25 cellular contexts compared by ENCODE assay signal in genomic region chr3:60829058-60829457, GRCh38.
"Had no signal": no experiment of that assay in that cellular context is flagged by ENCODE, and none has a peak within 500 bp of the region (broad histone marks: within the 10 kb centered on the region; RNA-seq: fewer than 3 reads in every experiment).

No MANE protein-coding gene starts in this region.

- H3K4me3 ChIP-seq: breast epithelium, esophagus squamous epithelium, heart right ventricle, left lung, lower lobe of right lung, mucosa of descending colon, sigmoid colon, upper lobe of left lung, vagina had no signal

- DNase-seq: activated CD4-positive, alpha-beta T cell treated with anti-CD3 and anti-CD28 coated beads for 4 hours; activated CD4-positive, alpha-beta T cell treated with anti-CD3 and anti-CD28 coated beads, Interleukin-2, amount 50 U/mL, for 4 hours; activated naive CD4-positive, alpha-beta T cell; activated T-cell treated with anti-CD3 and anti-CD28 coated beads for 4 hours; activated T-cell treated with anti-CD3 and anti-CD28 coated beads, Interleukin-2, amount 50 U/mL, for 72 hours; esophagus squamous epithelium; foreskin melanocyte; heart right ventricle; kidney glomerular epithelial cell; left lung; lower lobe of right lung; mesendoderm; mucosa of descending colon; posterior cingulate gyrus; sigmoid colon; small intestine; stimulated activated CD4-positive, alpha-beta T cell treated with anti-CD3 and anti-CD28 coated beads, Interleukin-4, amount 100 ng/mL, for 24 hours; stimulated activated naive CD8-positive, alpha-beta T cell treated with anti-CD3 and anti-CD28 coated beads, Interleukin-15, amount 100 ng/mL, for 72 hours; substantia nigra; T-helper 9 cell; upper lobe of left lung had no signal

- ATAC-seq: activated naive CD4-positive, alpha-beta T cell treated with anti-CD3 and anti-CD28 coated beads, Interleukin-2, amount 50 U/mL, for 72 hours; activated T-cell treated with anti-CD3 and anti-CD28 coated beads, Interleukin-2, amount 50 U/mL, for 72 hours; heart right ventricle; left lung; lower lobe of right lung; mucosa of descending colon; stimulated activated effector memory CD8-positive, alpha-beta T cell treated with anti-CD3 and anti-CD28 coated beads, Interleukin-12 subunit alpha, Interleukin-12 subunit beta, amount 100 ng/mL, for 72 hours; stimulated activated naive CD8-positive, alpha-beta T cell treated with anti-CD3 and anti-CD28 coated beads, Interleukin-15, amount 100 ng/mL, for 72 hours had no signal
